Comparison of ENCODE assay signal across 8 cellular contexts in the genomic region with DNA sequence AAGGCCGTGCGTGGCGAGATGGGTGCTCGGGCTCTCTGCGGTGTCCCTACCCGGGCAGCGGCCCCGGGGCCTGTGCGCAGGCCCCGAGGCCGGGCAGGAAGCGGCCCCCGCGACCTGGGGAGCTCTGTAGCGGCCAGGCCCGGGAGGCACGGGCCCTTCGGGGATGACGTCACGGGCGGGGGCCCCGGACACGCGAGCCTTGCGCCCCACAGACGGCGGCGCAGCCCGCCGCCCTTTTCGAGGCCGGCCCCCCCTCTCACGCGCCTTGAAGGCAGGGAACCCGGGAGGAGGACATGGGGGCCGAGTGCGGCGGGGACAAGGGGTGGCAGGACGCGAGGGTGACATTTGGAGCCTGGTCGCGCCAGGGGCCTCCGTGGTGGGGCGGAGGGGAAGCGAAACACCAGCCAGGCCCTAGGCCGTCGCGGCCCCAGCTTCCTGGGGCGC. TPM values are rescaled to one million over a fixed set of nuclear protein-coding genes. Genes with fewer than 3 reads are reported as not detected.
A peak's percentile ranks its signal among the peaks of the same experiment; 100 is the strongest.
DNase-seq lines count a peak whose midpoint lies in the region; ATAC-seq and TF ChIP-seq lines count a peak whose summit lies in the region.

No MANE protein-coding gene starts in this region.

- H3K27ac ChIP-seq in ACC112 (ENCODE audit: low read depth, low read length), result peak overlapping the region; percentile 85

- TF ChIP-seq POLR2A in lower leg skin (IDR thresholded peaks at IDR 0.05), result no peak

- no peaks in the 10 kb centered on the region for H3K36me3 ChIP-seq in ACC112 (ENCODE audit: insufficient read depth, low read length)

- TF ChIP-seq CTCF in WI38 (IDR thresholded peaks at IDR 0.05; ENCODE audit: low read depth, low read length) (no peak), choroid plexus epithelial cell (conservative IDR thresholded peaks at IDR 0.05; ENCODE audit: low read depth, low read length) (no peak), lower leg skin (IDR thresholded peaks at IDR 0.05) (no peak)

- H3K79me2 ChIP-seq in ACC112 (ENCODE audit: control insufficient read depth, insufficient read depth, low read length, unreplicated experiment), result peaks cover 55% of the 10 kb centered on the region

- no peaks in the 10 kb centered on the region for H3K27me3 ChIP-seq in ACC112 (ENCODE audit: insufficient read depth, low read length)

- 0% methylated on average over 4 to 8 of the region's 49 CpGs for WGBS in lower leg skin, 2 donors

- DNase-seq in choroid plexus epithelial cell (ENCODE audit: low read depth), result no peak
- DNase-seq in lower leg skin (ENCODE audit: low spot score in 2 of 2), result peak in 1 of 2 donors; percentile 90
- peak; percentile 51 for DNase-seq in stimulated activated CD8-positive, alpha-beta memory T cell treated with anti-CD3 and anti-CD28 coated beads, Interleukin-12 subunit alpha, Interleukin-12 subunit beta, amount 100 ng/mL, for 4 hours (ENCODE audit: low read depth)

- peaks cover 36% of the 10 kb centered on the region for H3K4me1 ChIP-seq in ACC112 (ENCODE audit: control insufficient read depth, insufficient read depth, low read length, unreplicated experiment)

- intact Hi-C loops in lower leg skin (cut with DNase I; ENCODE audit: low total_unique reads), result loop anchor here (5.0 to 10.0 kb wide), 3 partner anchors 40 to 180 kb away; no protein-coding TSS in a partner anchor

- peak overlapping the region; percentile 79 for H2AFZ ChIP-seq in ACC112 (ENCODE audit: low read length, unreplicated experiment)

- ATAC-seq in GM19023 (IDR thresholded peaks at IDR 0.05; ENCODE audit: unreplicated experiment) (peak; percentile 35), HG03565 (IDR thresholded peaks at IDR 0.05; ENCODE audit: unreplicated experiment) (peak; percentile 27), HG02884 (IDR thresholded peaks at IDR 0.05; ENCODE audit: unreplicated experiment) (no peak)

- H3K4me3 ChIP-seq in ACC112 (ENCODE audit: low read depth, low read length) (peak overlapping the region; percentile 96), WI38 (ENCODE audit: low read depth, low read length) (peak overlapping the region; percentile 79), choroid plexus epithelial cell (ENCODE audit: low read depth, low read length) (peak overlapping the region; percentile 74), lower leg skin (ENCODE audit: low read depth, poor library complexity, severe bottlenecking) (peak overlapping the region; percentile 62)

RNA-seq across cellular contexts. Expression of a gene that starts 1.1 kb away (rescaled TPM):
- total RNA-seq in lower leg skin, result 10 to 100 TPM; 19.4 to 38.2 (median 35.3) TPM
